ENCODE assay signal across 14 cellular contexts in the genomic region with DNA sequence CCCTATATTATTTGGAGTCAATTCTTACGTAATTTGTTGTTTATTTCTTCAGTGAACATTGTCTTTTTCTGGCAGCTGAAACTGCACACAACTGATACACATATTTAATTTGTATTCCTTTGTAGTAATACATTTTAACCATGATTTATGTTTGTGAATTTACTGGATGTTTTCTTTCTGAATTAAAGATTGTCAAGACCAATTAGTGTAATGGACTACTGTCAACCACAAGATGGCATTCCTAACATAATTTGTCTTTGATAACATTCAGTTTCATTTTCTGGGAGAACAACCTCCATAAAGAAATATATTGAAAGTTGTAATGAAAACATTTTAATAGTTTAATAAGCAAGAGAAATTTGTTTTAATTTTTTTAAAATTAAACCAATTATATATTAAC. TPM values are rescaled to one million over a fixed set of nuclear protein-coding genes. Genes with fewer than 3 reads are reported as not detected.
DNase-seq lines count a peak whose midpoint lies in the region; FAIRE-seq and TF ChIP-seq lines count a peak whose summit lies in the region.
"Had no signal": no experiment of that assay in that cellular context is flagged by ENCODE, and none has a peak within 500 bp of the region (broad histone marks: within the 10 kb centered on the region; RNA-seq: fewer than 3 reads in every experiment).

No MANE protein-coding gene starts in this region.

- H3K36me3 ChIP-seq in astrocyte (ENCODE audit: insufficient read depth, low read length) = no peaks in the 10 kb centered on the region
- peaks cover 2 to 3% of the 10 kb centered on the region in 2 donors for H3K36me3 ChIP-seq in kidney (ENCODE audit: control insufficient read depth in 1 of 2, insufficient read depth in 2 of 2, low read length in 2 of 2)
- H3K36me3 ChIP-seq in suprapubic skin = no peaks in the 10 kb centered on the region
- H3K36me3 ChIP-seq: SJSA1 had no signal

- no peaks in the 10 kb centered on the region for H3K27me3 Mint-ChIP-seq in astrocyte (ENCODE audit: low read depth, unreplicated experiment)

- H3K27me3 ChIP-seq in astrocyte (ENCODE audit: insufficient read depth, low read length) (no peaks in the 10 kb centered on the region), suprapubic skin (no peaks in the 10 kb centered on the region)
- H3K27me3 ChIP-seq: SJSA1 had no signal

- intact Hi-C loops in kidney (cut with DNase I) = no loop called here

- no peak overlapping the region for H3K4me3 ChIP-seq in astrocyte (ENCODE audit: insufficient read depth, low read depth, low read length)
- H3K4me3 ChIP-seq in kidney (ENCODE audit: low read length in 2 of 2) = no peak overlapping the region
- H3K4me3 ChIP-seq in suprapubic skin = no peak overlapping the region
- H3K4me3 ChIP-seq: SJSA1 had no signal

- H4K20me1 ChIP-seq in astrocyte (ENCODE audit: insufficient read depth, low read length) = no peaks in the 10 kb centered on the region

- H3K27ac ChIP-seq in astrocyte (ENCODE audit: low read depth, low read length) = no peak overlapping the region
- H3K27ac ChIP-seq in kidney (ENCODE audit: low read depth in 2 of 2, low read length in 2 of 2) = no peak overlapping the region
- H3K27ac ChIP-seq in suprapubic skin = no peak overlapping the region
- H3K27ac ChIP-seq: SJSA1 had no signal

- H3K36me3 Mint-ChIP-seq in astrocyte (ENCODE audit: low read depth, unreplicated experiment) = no peaks in the 10 kb centered on the region
- H3K36me3 Mint-ChIP-seq: natural killer cell had no signal

- no peaks in the 10 kb centered on the region for H3K79me2 ChIP-seq in astrocyte (ENCODE audit: insufficient read depth, low read length)

- H3K4me3 Mint-ChIP-seq in astrocyte (ENCODE audit: unreplicated experiment) = no peak overlapping the region
- H3K4me3 Mint-ChIP-seq: natural killer cell had no signal

- H3K4me1 ChIP-seq in astrocyte (ENCODE audit: insufficient read depth, low read length) = no peaks in the 10 kb centered on the region
- H3K4me1 ChIP-seq in kidney (ENCODE audit: control insufficient read depth in 1 of 2, insufficient read depth in 1 of 2, low read depth in 1 of 2, low read length in 2 of 2) = no peaks in the 10 kb centered on the region
- H3K4me1 ChIP-seq in suprapubic skin = peaks cover 12% of the 10 kb centered on the region
- H3K4me1 ChIP-seq: SJSA1 had no signal

- H3K9ac ChIP-seq in astrocyte (ENCODE audit: low read length) (no peak overlapping the region), kidney (ENCODE audit: low read length in 2 of 2) (no peak overlapping the region)

- peaks cover 3% of the 10 kb centered on the region for H3K9me3 Mint-ChIP-seq in astrocyte (ENCODE audit: unreplicated experiment)
- H3K9me3 Mint-ChIP-seq: natural killer cell had no signal

- TF ChIP-seq EP300 in suprapubic skin (IDR thresholded peaks at IDR 0.05) = no peak

- TF ChIP-seq CTCF in astrocyte (IDR thresholded peaks at IDR 0.05; ENCODE audit: insufficient read depth, low read depth, low read length) (no peak), kidney (IDR thresholded peaks at IDR 0.05; ENCODE audit: borderline replicate concordance, extremely low read depth, insufficient read depth) (no peak), suprapubic skin (IDR thresholded peaks at IDR 0.05) (no peak)

- H3K9me3 ChIP-seq in astrocyte (ENCODE audit: insufficient read depth, low read depth, low read length) (no peaks in the 10 kb centered on the region), kidney (ENCODE audit: control insufficient read depth in 1 of 2, low read length in 2 of 2) (no peaks in the 10 kb centered on the region), suprapubic skin (no peaks in the 10 kb centered on the region)
- H3K9me3 ChIP-seq: SJSA1 had no signal

- H3K27ac Mint-ChIP-seq in astrocyte (ENCODE audit: unreplicated experiment) = no peak overlapping the region
- H3K27ac Mint-ChIP-seq: natural killer cell had no signal

- no peak overlapping the region for H3K4me2 ChIP-seq in astrocyte (ENCODE audit: low read length)

- no peak overlapping the region for H2AFZ ChIP-seq in astrocyte (ENCODE audit: low read depth, low read length)

- H3K4me1 Mint-ChIP-seq in astrocyte (ENCODE audit: low read depth, unreplicated experiment) = no peaks in the 10 kb centered on the region
- H3K4me1 Mint-ChIP-seq: natural killer cell had no signal

- FAIRE-seq in A204.1 (lab: Jason Lieb, UNC) (peak; percentile 98), astrocyte (lab: Jason Lieb, UNC) (no peak), kidney (lab: Jason Lieb, UNC) (peak; percentile 65), GM12892 (lab: Jason Lieb, UNC) (no peak)
- FAIRE-seq: H1 had no signal

- no peak for TF ChIP-seq POLR2A in GM12892 (IDR thresholded peaks at IDR 0.05; ENCODE audit: low read depth, low read length)
- no peak for TF ChIP-seq POLR2A in suprapubic skin (IDR thresholded peaks at IDR 0.05)

- DNase-seq in HT-29 (ENCODE audit: low spot score) = peak; percentile 52
- peak; percentile 29 for DNase-seq in astrocyte (ENCODE audit: low read depth)
- DNase-seq in kidney = no peak
- DNase-seq in GM12892 (ENCODE audit: insufficient read length) = no peak
- no peak for DNase-seq in T-helper 9 cell
- no peak for DNase-seq in cortex of kidney (lab: John Stamatoyannopoulos, UW)
- DNase-seq in suprapubic skin (ENCODE audit: low spot score in 2 of 2) = no peak
- DNase-seq: activated CD8-positive, alpha-beta memory T cell treated with anti-CD3 and anti-CD28 coated beads for 24 hours; head of caudate nucleus; natural killer cell; NCI-H2107 had no signal

- WGBS in suprapubic skin = 78% methylated on average over 1 of the region's 1 CpG

RNA-seq across cellular contexts. Expression of a gene that starts 10.1 kb away (rescaled TPM):
- total RNA-seq in HT-29 (2014; rRNA removed; shearing (Covaris generic)) = 1.5 and 2.0 TPM in 2 replicates
- total RNA-seq in astrocyte = 2.7 and 3.1 TPM in 2 replicates
- total RNA-seq in kidney = 5.4 TPM
- polyA plus RNA-seq in kidney (ENCODE audit: insufficient read depth, low read depth, low replicate concordance) = 7.9 TPM
- 4.5 TPM for polyA plus RNA-seq in GM12892 (2012; ENCODE audit: missing spikeins)
- 1 to 10 TPM; 1.1 to 2.2 (median 2.0) TPM for total RNA-seq in suprapubic skin

RNA-seq across cellular contexts. Expression of a gene that starts 10.5 kb away (rescaled TPM):
- total RNA-seq in HT-29 (2014; rRNA removed; shearing (Covaris generic)) = 0.21 TPM in 1 of 2 replicates, not detected in the other
- total RNA-seq in astrocyte (0.22 and 0.34 TPM in 2 replicates), kidney (0.41 TPM), suprapubic skin (not detected)
- 0.73 TPM for polyA plus RNA-seq in kidney (ENCODE audit: insufficient read depth, low read depth, low replicate concordance)
- polyA plus RNA-seq in GM12892 (2012; ENCODE audit: missing spikeins) = not detected
- total RNA-seq: H1, SJSA1 had no signal
- polyA plus RNA-seq: H1 had no signal

Comparison
In these comparisons a context has a peak if more than half of its experiments do, and no peak if none do; other contexts are left out.
1. DNase-seq: peak in HT-29 (single experiment) and astrocyte (single experiment); none in kidney (single experiment), GM12892 (single experiment), T-helper 9 cell (single experiment), cortex of kidney (single experiment) and suprapubic skin (0 of 2).